ENCODE assay signal across 1 cellular context in the genomic region with DNA sequence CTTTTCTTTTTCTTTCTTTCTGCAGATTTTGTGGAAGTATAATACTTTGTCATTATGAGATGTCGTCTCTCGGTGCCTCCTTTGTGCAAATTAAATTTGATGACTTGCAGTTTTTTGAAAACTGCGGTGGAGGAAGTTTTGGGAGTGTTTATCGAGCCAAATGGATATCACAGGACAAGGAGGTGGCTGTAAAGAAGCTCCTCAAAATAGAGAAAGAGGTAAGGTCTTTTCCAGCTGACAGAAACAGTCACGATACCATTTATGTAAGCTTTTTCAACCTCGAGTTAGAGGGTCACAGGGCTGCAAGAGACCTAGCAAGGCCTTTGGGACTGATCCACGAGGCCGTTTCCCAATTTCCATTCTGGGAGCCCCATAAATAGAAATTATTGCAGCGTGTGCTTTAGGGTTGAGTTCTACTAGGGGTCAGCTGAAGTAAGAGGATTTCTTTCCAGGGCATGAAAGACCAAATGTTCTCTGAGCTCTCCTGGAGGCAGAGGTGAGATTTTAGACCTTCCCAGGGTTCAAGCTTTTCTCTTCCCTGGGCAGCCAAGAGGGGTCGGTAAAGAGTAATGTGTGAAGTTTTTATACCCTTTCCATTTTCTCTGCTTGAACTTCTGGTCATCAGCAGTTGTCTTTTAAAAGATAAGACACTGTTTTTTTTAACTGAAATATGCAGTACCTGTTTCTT.
TF ChIP-seq lines count a peak whose summit lies in the region.

No MANE protein-coding gene starts in this region.

TF ChIP-seq in GM12878, 131 proteins besides CTCF, POLR2A, EP300 and RAD21:
- TF ChIP-seq, protein P1, sequence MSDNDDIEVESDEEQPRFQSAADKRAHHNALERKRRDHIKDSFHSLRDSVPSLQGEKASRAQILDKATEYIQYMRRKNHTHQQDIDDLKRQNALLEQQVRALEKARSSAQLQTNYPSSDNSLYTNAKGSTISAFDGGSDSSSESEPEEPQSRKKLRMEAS (IDR thresholded peaks at IDR 0.05; ENCODE audit: low read depth, low read length), result no peak
- TF ChIP-seq POU2F2 (IDR thresholded peaks at IDR 0.05; ENCODE audit: borderline replicate concordance, low read depth, low read length) (no peak), BCL11A (IDR thresholded peaks at IDR 0.05; ENCODE audit: low read depth, low read length) (no peak), GABPA (IDR thresholded peaks at IDR 0.05; ENCODE audit: low read depth) (no peak), NRF1 (conservative IDR thresholded peaks at IDR 0.05; ENCODE audit: low read depth, low read length) (no peak), MTA2 (IDR thresholded peaks at IDR 0.05; ENCODE audit: low read depth) (no peak), MEF2A (IDR thresholded peaks at IDR 0.05; ENCODE audit: insufficient read depth, low read depth, low read length) (no peak), TCF7 (IDR thresholded peaks at IDR 0.05; ENCODE audit: borderline replicate concordance) (no peak), NBN (IDR thresholded peaks at IDR 0.05) (no peak), SMAD1 (IDR thresholded peaks at IDR 0.05; ENCODE audit: low read depth, partially characterized antibody) (no peak), CHD1 (IDR thresholded peaks at IDR 0.05; ENCODE audit: low read depth, low read length) (no peak), POLR2AphosphoS2 (IDR thresholded peaks at IDR 0.05; ENCODE audit: low read depth, low read length) (no peak), BHLHE40 (IDR thresholded peaks at IDR 0.05; ENCODE audit: borderline replicate concordance in 1 of 2, low read depth in 2 of 2, low read length in 1 of 2) (no peak), RB1 (IDR thresholded peaks at IDR 0.05; ENCODE audit: borderline replicate concordance) (no peak)
- TF ChIP-seq, protein P2, sequence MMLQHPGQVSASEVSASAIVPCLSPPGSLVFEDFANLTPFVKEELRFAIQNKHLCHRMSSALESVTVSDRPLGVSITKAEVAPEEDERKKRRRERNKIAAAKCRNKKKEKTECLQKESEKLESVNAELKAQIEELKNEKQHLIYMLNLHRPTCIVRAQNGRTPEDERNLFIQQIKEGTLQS (IDR thresholded peaks at IDR 0.05; ENCODE audit: borderline replicate concordance, extremely low read depth, low read depth, low read length), result no peak
- TF ChIP-seq, protein P3, sequence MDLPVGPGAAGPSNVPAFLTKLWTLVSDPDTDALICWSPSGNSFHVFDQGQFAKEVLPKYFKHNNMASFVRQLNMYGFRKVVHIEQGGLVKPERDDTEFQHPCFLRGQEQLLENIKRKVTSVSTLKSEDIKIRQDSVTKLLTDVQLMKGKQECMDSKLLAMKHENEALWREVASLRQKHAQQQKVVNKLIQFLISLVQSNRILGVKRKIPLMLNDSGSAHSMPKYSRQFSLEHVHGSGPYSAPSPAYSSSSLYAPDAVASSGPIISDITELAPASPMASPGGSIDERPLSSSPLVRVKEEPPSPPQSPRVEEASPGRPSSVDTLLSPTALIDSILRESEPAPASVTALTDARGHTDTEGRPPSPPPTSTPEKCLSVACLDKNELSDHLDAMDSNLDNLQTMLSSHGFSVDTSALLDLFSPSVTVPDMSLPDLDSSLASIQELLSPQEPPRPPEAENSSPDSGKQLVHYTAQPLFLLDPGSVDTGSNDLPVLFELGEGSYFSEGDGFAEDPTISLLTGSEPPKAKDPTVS (IDR thresholded peaks at IDR 0.05; ENCODE audit: low read depth, low read length), result no peak
